7 cellular contexts compared by ENCODE assay signal in genomic region chr9:137550958-137551655, GRCh38. TPM values are rescaled to one million over a fixed set of nuclear protein-coding genes. Genes with fewer than 3 reads are reported as not detected.
DNase-seq lines count a peak whose midpoint lies in the region; ATAC-seq and TF ChIP-seq lines count a peak whose summit lies in the region.

No MANE protein-coding gene starts in this region.

- WGBS in thymus = under 1% methylated on average over 61 of the region's 61 CpGs

- in situ Hi-C loops in Panc1 (cut with HindIII; ENCODE audit: low pct_unique_long_range_greater_than_20kb, low sequenced_read_pairs) = no loop called here

- H3K4me3 ChIP-seq in GM12864 (ENCODE audit: low read depth, low read length) (peak overlapping the region; percentile 78), Panc1 (ENCODE audit: low read depth in 2 of 2, low read length in 2 of 2) (peak overlapping the region; percentile 54 to 62), lower lobe of right lung (peak overlapping the region; percentile 80), thymus (ENCODE audit: low read length) (peak overlapping the region; percentile 83)

- no peak for DNase-seq in GM12864 (ENCODE audit: low read depth)
- DNase-seq in HuH-7.5 (ENCODE audit: low spot score) = peak; percentile 97
- DNase-seq in Panc1 (ENCODE audit: low read depth, low spot score) = no peak
- DNase-seq in cerebellar cortex (ENCODE audit: low spot score) = peak; percentile 78
- DNase-seq in lower lobe of right lung = peak; percentile 87

- H3K36me3 ChIP-seq in Panc1 (ENCODE audit: control insufficient read depth, insufficient read depth, low read length) (no peaks in the 10 kb centered on the region; the same call in 1 of the 2 replicates), lower lobe of right lung (peaks cover 25% of the 10 kb centered on the region), thymus (ENCODE audit: control insufficient read depth, insufficient read depth) (peaks cover 17% of the 10 kb centered on the region)

- ATAC-seq in GM21717 (IDR thresholded peaks at IDR 0.05; ENCODE audit: unreplicated experiment) (peak; percentile 32), Panc1 (peak; percentile 76), lower lobe of right lung (peak; percentile 55 to 76)

- CTCF ChIA-PET in Panc1 (lab: Charles Lee) = no interaction called here

- H3K9me3 ChIP-seq in Panc1 (ENCODE audit: control insufficient read depth, insufficient read depth, low read depth, low read length) (no peaks in the 10 kb centered on the region), lower lobe of right lung (no peaks in the 10 kb centered on the region), thymus (ENCODE audit: control insufficient read depth) (no peaks in the 10 kb centered on the region)

- BruUV-seq in Panc1 (replicated peaks; lab: Mats Ljungman, UMichigan) = no TSS peak

- intact Hi-C loops in Panc1 (cut with micrococcal nuclease; ENCODE audit: unreplicated experiment) = no loop called here
- intact Hi-C loops in lower lobe of right lung (cut with DNase I) = no loop called here

- POLR2A ChIA-PET in Panc1 (lab: Charles Lee) = no interaction called here

- H3K27ac ChIP-seq in Panc1 (ENCODE audit: low read length) (peak overlapping the region; percentile 65), lower lobe of right lung (peak overlapping the region; percentile 84), thymus (ENCODE audit: low read depth) (peak overlapping the region; percentile 91)

- TF ChIP-seq CTCF in GM12864 (IDR thresholded peaks at IDR 0.05; ENCODE audit: low read depth, low read length, missing control alignments) = peak; percentile 38
- TF ChIP-seq CTCF in Panc1 (IDR thresholded peaks at IDR 0.05) = no peak; the same call in 1 of the 2 replicates
- TF ChIP-seq CTCF in lower lobe of right lung (IDR thresholded peaks at IDR 0.05) = peak; percentile 52

- peaks cover 4% of the 10 kb centered on the region; the same call in 1 of the 2 replicates for H3K4me1 ChIP-seq in Panc1 (ENCODE audit: control insufficient read depth, insufficient read depth, low read length)
- H3K4me1 ChIP-seq in lower lobe of right lung = peaks cover 23% of the 10 kb centered on the region
- H3K4me1 ChIP-seq in thymus (ENCODE audit: control insufficient read depth, insufficient read depth, low read length) = peaks cover 8% of the 10 kb centered on the region

- no peaks in the 10 kb centered on the region for H3K27me3 ChIP-seq in Panc1 (ENCODE audit: control insufficient read depth, insufficient read depth, low read length)
- no peaks in the 10 kb centered on the region for H3K27me3 ChIP-seq in lower lobe of right lung (ENCODE audit: low read depth)
- no peaks in the 10 kb centered on the region for H3K27me3 ChIP-seq in thymus (ENCODE audit: control insufficient read depth, insufficient read depth)

RNA-seq across cellular contexts. Expression of gene MRPL41, which starts 0.6 kb away (rescaled TPM):
- total RNA-seq in Panc1 (2021; ENCODE audit: unreplicated experiment) (86.4 TPM), lower lobe of right lung (44.6 TPM)
- 129 TPM for polyA plus RNA-seq in Panc1 (2012; ENCODE audit: insufficient read length)
- 84.3 TPM for polyA plus RNA-seq in thymus

RNA-seq across cellular contexts. Expression of gene PNPLA7, which starts 0.9 kb away (rescaled TPM):
- total RNA-seq in Panc1 (2021; ENCODE audit: unreplicated experiment) (3.9 TPM), lower lobe of right lung (12.2 TPM)
- 4.8 TPM for polyA plus RNA-seq in Panc1 (2012; ENCODE audit: insufficient read length)
- polyA plus RNA-seq in thymus = 11.5 TPM

RNA-seq across cellular contexts. Expression of gene DPH7, which starts 27.6 kb away (rescaled TPM):
- total RNA-seq in Panc1 (2021; ENCODE audit: unreplicated experiment) (35.9 TPM), lower lobe of right lung (28.4 TPM)
- 27.6 TPM for polyA plus RNA-seq in Panc1 (2012; ENCODE audit: insufficient read length)
- polyA plus RNA-seq in thymus = 93.1 TPM

RNA-seq across cellular contexts. Expression of gene ZMYND19, which starts 39.2 kb away (rescaled TPM):
- total RNA-seq in Panc1 (2021; ENCODE audit: unreplicated experiment) (37.0 TPM), lower lobe of right lung (15.2 TPM)
- polyA plus RNA-seq in Panc1 (2012; ENCODE audit: insufficient read length) = 31.7 TPM
- polyA plus RNA-seq in thymus = 20.7 TPM

RNA-seq across cellular contexts. Expression of gene ARRDC1, which starts 54.4 kb away (rescaled TPM):
- total RNA-seq in Panc1 (2021; ENCODE audit: unreplicated experiment) (47.1 TPM), lower lobe of right lung (71.0 TPM)
- polyA plus RNA-seq in Panc1 (2012; ENCODE audit: insufficient read length) = 55.5 TPM
- 109 TPM for polyA plus RNA-seq in thymus

Comparison
In these comparisons a context has a peak if more than half of its experiments do, and no peak if none do; other contexts are left out.
1. DNase-seq: peak in HuH-7.5 (single experiment), cerebellar cortex (single experiment) and lower lobe of right lung (single experiment); none in GM12864 (single experiment) and Panc1 (single experiment).
2. Peak in every context shown above with its lines, with median percentiles within 50 percentile points of each other: H3K4me3 ChIP-seq, ATAC-seq and H3K27ac ChIP-seq.